ENCODE assay signal across 10 cellular contexts in the genomic region with DNA sequence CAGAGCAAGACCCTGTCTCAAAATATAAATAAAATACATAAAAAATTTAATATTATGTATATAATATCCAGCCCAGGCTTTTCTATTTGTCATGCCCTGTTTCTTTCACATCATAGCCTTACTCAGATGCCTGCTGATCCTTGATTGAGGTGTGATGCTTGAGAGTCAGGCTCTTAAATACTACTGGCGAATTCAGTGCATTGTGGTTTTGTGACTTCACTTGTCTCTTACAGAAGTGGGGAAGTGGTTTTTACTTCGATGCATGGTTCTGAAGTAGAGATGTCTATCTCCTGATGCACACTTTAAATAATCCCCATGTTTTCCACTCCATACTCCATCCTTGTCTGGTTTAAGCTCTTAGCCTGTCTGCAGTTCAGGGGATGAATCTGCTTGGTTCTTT. TPM values are rescaled to one million over a fixed set of nuclear protein-coding genes. Genes with fewer than 3 reads are reported as not detected.
DNase-seq lines count a peak whose midpoint lies in the region; ATAC-seq and TF ChIP-seq lines count a peak whose summit lies in the region.
"Had no signal": no experiment of that assay in that cellular context is flagged by ENCODE, and none has a peak within 500 bp of the region (broad histone marks: within the 10 kb centered on the region; RNA-seq: fewer than 3 reads in every experiment).

No MANE protein-coding gene starts in this region.

- no peaks in the 10 kb centered on the region for H3K27me3 ChIP-seq in left lung
- no peaks in the 10 kb centered on the region for H3K27me3 ChIP-seq in H7 (ENCODE audit: control insufficient read depth, insufficient read depth, low read length)

- peak overlapping the region; percentile 66 for H3K27ac Mint-ChIP-seq in activated CD8-positive, alpha-beta memory T cell treated with anti-CD3 and anti-CD28 coated beads, Interleukin-2, amount 10 ng/mL, durations not matched to agents 7 days and 5 days
- H3K27ac Mint-ChIP-seq in activated T-cell treated with anti-CD3 and anti-CD28 coated beads, Interleukin-2, amount 50 U/mL, for 72 hours: peak overlapping the region; percentile 14
- peak overlapping the region in 1 of 2 donors; percentile 21 for H3K27ac Mint-ChIP-seq in natural killer cell

- peaks cover 0 to 43% of the 10 kb centered on the region in 2 donors for H3K4me1 ChIP-seq in left lung

- no peak overlapping the region for H3K4me3 Mint-ChIP-seq in activated CD8-positive, alpha-beta memory T cell treated with anti-CD3 and anti-CD28 coated beads, Interleukin-2, amount 10 ng/mL, durations not matched to agents 7 days and 5 days
- H3K4me3 Mint-ChIP-seq in activated T-cell treated with anti-CD3 and anti-CD28 coated beads, Interleukin-2, amount 50 U/mL, for 72 hours: peak overlapping the region in 1 of 2 donors; percentile 5
- no peak overlapping the region for H3K4me3 Mint-ChIP-seq in natural killer cell

- TF ChIP-seq CTCF in natural killer cell (IDR thresholded peaks at IDR 0.05) (no peak), left lung (IDR thresholded peaks at IDR 0.05) (no peak)

- H3K9me3 ChIP-seq in left lung: no peaks in the 10 kb centered on the region

- H3K4me3 ChIP-seq in left lung: no peak overlapping the region
- H3K4me3 ChIP-seq in H7 (ENCODE audit: insufficient read depth, low read depth, low read length): no peak overlapping the region

- H3K36me3 Mint-ChIP-seq in activated CD8-positive, alpha-beta memory T cell treated with anti-CD3 and anti-CD28 coated beads, Interleukin-2, amount 10 ng/mL, durations not matched to agents 7 days and 5 days: peaks cover 35% of the 10 kb centered on the region
- H3K36me3 Mint-ChIP-seq in activated T-cell treated with anti-CD3 and anti-CD28 coated beads, Interleukin-2, amount 50 U/mL, for 72 hours (ENCODE audit: insufficient read depth in 2 of 2): peaks cover 3 to 31% of the 10 kb centered on the region in 2 donors
- no peaks in the 10 kb centered on the region for H3K36me3 Mint-ChIP-seq in natural killer cell

- CTCF ChIA-PET in activated CD8-positive, alpha-beta memory T cell treated with anti-CD3 and anti-CD28 coated beads, Interleukin-2, amount 10 ng/mL, durations not matched to agents 7 days and 5 days (lab: Charles Lee): no interaction called here

- intact Hi-C loops in natural killer cell (cut with micrococcal nuclease) (no loop called here), left lung (cut with DNase I) (no loop called here)

- no peaks in the 10 kb centered on the region for H3K27me3 Mint-ChIP-seq in activated CD8-positive, alpha-beta memory T cell treated with anti-CD3 and anti-CD28 coated beads, Interleukin-2, amount 10 ng/mL, durations not matched to agents 7 days and 5 days
- no peaks in the 10 kb centered on the region for H3K27me3 Mint-ChIP-seq in activated T-cell treated with anti-CD3 and anti-CD28 coated beads, Interleukin-2, amount 50 U/mL, for 72 hours (ENCODE audit: low read depth)
- H3K27me3 Mint-ChIP-seq in natural killer cell (ENCODE audit: low read depth in 2 of 2): no peaks in the 10 kb centered on the region

- H3K27ac ChIP-seq in left lung: no peak overlapping the region

- no peaks in the 10 kb centered on the region for H3K9me3 Mint-ChIP-seq in activated CD8-positive, alpha-beta memory T cell treated with anti-CD3 and anti-CD28 coated beads, Interleukin-2, amount 10 ng/mL, durations not matched to agents 7 days and 5 days (ENCODE audit: low read depth)
- no peaks in the 10 kb centered on the region for H3K9me3 Mint-ChIP-seq in activated T-cell treated with anti-CD3 and anti-CD28 coated beads, Interleukin-2, amount 50 U/mL, for 72 hours
- H3K9me3 Mint-ChIP-seq in natural killer cell: no peaks in the 10 kb centered on the region

- peak; percentile 61 for DNase-seq in activated CD8-positive, alpha-beta memory T cell treated with anti-CD3 and anti-CD28 coated beads, Interleukin-2, amount 10 ng/mL, durations not matched to agents 7 days and 5 days
- DNase-seq in activated CD8-positive, alpha-beta memory T cell treated with anti-CD3 and anti-CD28 coated beads, Interleukin-2, amount 50 U/mL, for 4 hours: no peak
- DNase-seq in LHCN-M2 (ENCODE audit: low read depth): peak; percentile 7
- peak; percentile 22 to 34 for DNase-seq in activated T-cell treated with anti-CD3 and anti-CD28 coated beads, Interleukin-2, amount 50 U/mL, for 72 hours
- no peak for DNase-seq in natural killer cell
- DNase-seq in left lung: no peak
- DNase-seq in anterior cingulate cortex (lab: John Stamatoyannopoulos, UW): no peak
- no peak for DNase-seq in H7
- DNase-seq: NCI-H2029 treated with DMSO at 0.1 percent for 48 hours, occipital lobe had no signal

- H3K4me1 Mint-ChIP-seq in activated CD8-positive, alpha-beta memory T cell treated with anti-CD3 and anti-CD28 coated beads, Interleukin-2, amount 10 ng/mL, durations not matched to agents 7 days and 5 days: peaks cover 55% of the 10 kb centered on the region
- H3K4me1 Mint-ChIP-seq in activated T-cell treated with anti-CD3 and anti-CD28 coated beads, Interleukin-2, amount 50 U/mL, for 72 hours (ENCODE audit: low read depth): peaks cover 58% of the 10 kb centered on the region
- peaks cover 27 to 38% of the 10 kb centered on the region in 2 donors for H3K4me1 Mint-ChIP-seq in natural killer cell

- H3K36me3 ChIP-seq in left lung (peaks cover 0 to 7% of the 10 kb centered on the region in 2 donors), H7 (replicated peaks; ENCODE audit: control insufficient read depth, insufficient read depth, low read length) (no peaks in the 10 kb centered on the region)

- peak; percentile 96 for ATAC-seq in activated CD8-positive, alpha-beta memory T cell treated with anti-CD3 and anti-CD28 coated beads, Interleukin-2, amount 10 ng/mL, durations not matched to agents 7 days and 5 days
- peak; percentile 97 to 98 for ATAC-seq in activated T-cell treated with anti-CD3 and anti-CD28 coated beads, Interleukin-2, amount 50 U/mL, for 72 hours (replicated peaks in 1 of 2)
- ATAC-seq in natural killer cell: peak; percentile 87 to 94 (median 93)
- no peak for ATAC-seq in left lung

RNA-seq across cellular contexts. Expression of gene ASXL1, which starts 29.1 kb away (rescaled TPM):
- total RNA-seq in activated CD8-positive, alpha-beta memory T cell treated with anti-CD3 and anti-CD28 coated beads, Interleukin-2, amount 10 ng/mL, durations not matched to agents 7 days and 5 days: 100 to 1,000 TPM; 134 to 135 TPM
- total RNA-seq in LHCN-M2 (2014; rRNA removed) (23.3 and 28.4 TPM in 2 replicates), natural killer cell (100 to 1,000 TPM; 106 to 125 (median 108) TPM), left lung (10 to 100 TPM; 51.1 to 69.2 TPM)
- 20.7 TPM for polyA plus RNA-seq in LHCN-M2 (2012)
- 100 to 1,000 TPM; 158 to 168 TPM for total RNA-seq in activated T-cell treated with anti-CD3 and anti-CD28 coated beads, Interleukin-2, amount 50 U/mL, for 72 hours
- 12.5 and 14.3 TPM in 2 replicates for total RNA-seq in H7 (2014; rRNA removed; shearing (Covaris generic))

Comparison
In these comparisons a context has a peak if more than half of its experiments do, and no peak if none do; other contexts are left out.
1. DNase-seq: peak in activated CD8-positive, alpha-beta memory T cell treated with anti-CD3 and anti-CD28 coated beads, Interleukin-2, amount 10 ng/mL, durations not matched to agents 7 days and 5 days (single experiment), LHCN-M2 (single experiment) and activated T-cell treated with anti-CD3 and anti-CD28 coated beads, Interleukin-2, amount 50 U/mL, for 72 hours (2 of 2); none in activated CD8-positive, alpha-beta memory T cell treated with anti-CD3 and anti-CD28 coated beads, Interleukin-2, amount 50 U/mL, for 4 hours (single experiment), natural killer cell (single experiment), left lung (0 of 2), anterior cingulate cortex (0 of 58) and H7 (single experiment).